Comparison of ENCODE assay signal across 8 cellular contexts in genomic region chr20:50572922-50573777, GRCh38.
DNase-seq lines count a peak whose midpoint lies in the region; FAIRE-seq and TF ChIP-seq lines count a peak whose summit lies in the region.

No MANE protein-coding gene starts in this region.

- H3K4me3 ChIP-seq in A673 (ENCODE audit: low read depth, low read length, poor library complexity, severe bottlenecking) (no peak overlapping the region), esophagus squamous epithelium (no peak overlapping the region)

- intact Hi-C loops in A673 (cut with micrococcal nuclease; ENCODE audit: unreplicated experiment) (loop anchor here (5.0 kb wide), 1 partner anchor 61 kb away; the partner anchor contains the start of gene PTPN1), esophagus squamous epithelium (cut with DNase I) (no loop called here)

- DNase-seq in A673 (ENCODE audit: low spot score) (peak; percentile 56), HFFc6 (peak; percentile 55), anterior cingulate cortex (lab: John Stamatoyannopoulos, UW) (peak in 47 of 58 donors; percentile 15 to 77 (median 50)), lung microvascular endothelial cell (ENCODE audit: low read depth in 2 of 2) (peak; percentile 81 to 82), RPMI8226 (no peak), esophagus squamous epithelium (lab: John Stamatoyannopoulos, UW) (no peak), H54 (ENCODE audit: insufficient read length, low spot score) (no peak)
- DNase-seq in stimulated activated CD4-positive, alpha-beta T cell treated with anti-CD3 and anti-CD28 coated beads, Interleukin-12 subunit alpha, Interleukin-12 subunit beta, amount 100 ng/mL, for 4 hours: no peak

- no peaks in the 10 kb centered on the region for H3K9me3 ChIP-seq in A673 (ENCODE audit: low read depth, low read length, poor library complexity, severe bottlenecking)
- H3K9me3 ChIP-seq in esophagus squamous epithelium: no peaks in the 10 kb centered on the region

- peaks cover 41% of the 10 kb centered on the region for H3K4me1 Mint-ChIP-seq in HFFc6 (ENCODE audit: low read depth)

- no TSS peak for BruUV-seq in A673 (replicated peaks; lab: Mats Ljungman, UMichigan)

- H3K4me3 Mint-ChIP-seq in HFFc6: peak overlapping the region; percentile 11; the same call in 1 of the 2 replicates

- POLR2A ChIA-PET in A673 (lab: Charles Lee; ENCODE audit: low non-redundant PET): no interaction called here

- TF ChIP-seq POLR2A in esophagus squamous epithelium (IDR thresholded peaks at IDR 0.05): no peak
- TF ChIP-seq POLR2A in H54 (IDR thresholded peaks at IDR 0.05; ENCODE audit: low read depth, low read length): no peak

- H3K27ac ChIP-seq in A673 (ENCODE audit: low read depth, low read length, poor library complexity, severe bottlenecking) (peak overlapping the region; percentile 19), esophagus squamous epithelium (peak overlapping the region in 2 of 4 donors; percentile 46 to 62)

- H3K4me1 ChIP-seq in A673 (ENCODE audit: insufficient read depth, low read length, poor library complexity, severe bottlenecking): peaks cover 48% of the 10 kb centered on the region
- H3K4me1 ChIP-seq in esophagus squamous epithelium: peaks cover 10 to 84% (median 12%) of the 10 kb centered on the region in 3 donors

- peaks cover 5% of the 10 kb centered on the region for H3K27me3 Mint-ChIP-seq in HFFc6 (ENCODE audit: insufficient read depth)

- H3K27me3 ChIP-seq in A673 (replicated peaks; ENCODE audit: insufficient read depth, low read depth, low read length, poor library complexity) (no peaks in the 10 kb centered on the region), esophagus squamous epithelium (no peaks in the 10 kb centered on the region)

- WGBS in esophagus squamous epithelium, 2 donors: 48 to 51% methylated on average over 5 to 6 of the region's 6 CpGs

- peaks cover 33% of the 10 kb centered on the region for H3K36me3 Mint-ChIP-seq in HFFc6 (ENCODE audit: low read depth)

- H3K36me3 ChIP-seq in A673 (ENCODE audit: insufficient read depth, low read length, poor library complexity, severe bottlenecking) (peaks cover 13% of the 10 kb centered on the region), esophagus squamous epithelium (peaks cover 9 to 100% (median 14%) of the 10 kb centered on the region in 3 donors)

- no peaks in the 10 kb centered on the region for H3K9me3 Mint-ChIP-seq in HFFc6

- FAIRE-seq in H54 (lab: Jason Lieb, UNC): no peak

- no peak for TF ChIP-seq CTCF in A673 (conservative IDR thresholded peaks at IDR 0.05; ENCODE audit: low read depth, low read length)
- no peak for TF ChIP-seq CTCF in HFFc6 (IDR thresholded peaks at IDR 0.05)
- TF ChIP-seq CTCF in esophagus squamous epithelium (IDR thresholded peaks at IDR 0.05): no peak

- H3K27ac Mint-ChIP-seq in HFFc6: peak overlapping the region; percentile 80

- CTCF ChIA-PET in A673 (lab: Charles Lee): interaction anchor here (0.9 kb wide), 1 partner anchor 14 kb away, joined by 3 read pairs; no protein-coding TSS in a partner anchor

Comparison
In these comparisons a context has a peak if more than half of its experiments do, and no peak if none do; other contexts are left out.
1. DNase-seq: peak in A673 (single experiment), HFFc6 (single experiment), anterior cingulate cortex (47 of 58) and lung microvascular endothelial cell (2 of 2); none in RPMI8226 (single experiment), stimulated activated CD4-positive, alpha-beta T cell treated with anti-CD3 and anti-CD28 coated beads, Interleukin-12 subunit alpha, Interleukin-12 subunit beta, amount 100 ng/mL, for 4 hours (single experiment), esophagus squamous epithelium (single experiment) and H54 (single experiment).